1 cellular context compared by ENCODE assay signal in the genomic region with DNA sequence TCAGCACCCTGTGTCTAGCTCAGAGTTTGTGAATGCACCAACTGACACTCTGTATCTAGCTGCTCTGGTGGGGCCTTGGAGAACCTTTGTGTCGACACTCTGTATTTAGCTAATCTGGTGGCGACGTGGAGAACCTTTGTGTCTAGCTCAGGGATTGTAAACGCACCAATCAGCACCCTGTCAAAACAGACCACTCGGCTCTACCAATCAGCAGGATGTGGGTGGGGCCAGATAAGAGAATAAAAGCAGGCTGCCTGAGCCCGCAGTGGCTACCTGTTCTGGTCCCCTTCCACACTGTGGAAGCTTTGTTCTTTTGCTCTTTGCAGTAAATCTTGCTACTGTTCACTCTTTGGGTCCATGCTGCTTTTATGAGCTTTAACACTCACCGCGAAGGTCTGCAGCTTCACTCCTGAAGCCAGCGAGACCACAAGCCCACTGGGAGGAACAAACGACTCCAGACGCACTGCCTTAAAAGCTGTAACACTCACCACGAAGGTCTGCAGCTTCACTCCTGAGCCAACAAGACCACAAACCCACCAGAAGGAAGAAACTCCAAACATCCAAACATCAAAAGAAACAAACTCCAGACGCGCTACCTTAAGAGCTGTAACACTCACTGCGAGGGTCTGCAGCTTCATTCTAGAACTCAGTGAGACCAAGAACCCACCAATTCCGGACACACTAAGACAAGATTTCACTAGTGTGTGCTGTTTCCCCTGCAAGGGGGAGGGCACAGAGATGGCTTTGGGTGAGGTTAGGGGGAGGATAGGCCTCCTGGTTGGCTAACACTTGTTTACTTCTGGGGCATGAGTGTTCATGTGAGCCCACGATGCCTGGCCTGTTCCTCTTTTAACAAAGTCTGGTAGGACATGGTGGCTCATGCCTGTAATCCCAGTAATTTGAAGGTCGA.
TF ChIP-seq lines count a peak whose summit lies in the region.
"Not testable (repeated sequence)": the region's sequence is repeated elsewhere in the genome, so short reads cannot be mapped to it uniquely, and the experiment has no call there.

A gene with protein sequence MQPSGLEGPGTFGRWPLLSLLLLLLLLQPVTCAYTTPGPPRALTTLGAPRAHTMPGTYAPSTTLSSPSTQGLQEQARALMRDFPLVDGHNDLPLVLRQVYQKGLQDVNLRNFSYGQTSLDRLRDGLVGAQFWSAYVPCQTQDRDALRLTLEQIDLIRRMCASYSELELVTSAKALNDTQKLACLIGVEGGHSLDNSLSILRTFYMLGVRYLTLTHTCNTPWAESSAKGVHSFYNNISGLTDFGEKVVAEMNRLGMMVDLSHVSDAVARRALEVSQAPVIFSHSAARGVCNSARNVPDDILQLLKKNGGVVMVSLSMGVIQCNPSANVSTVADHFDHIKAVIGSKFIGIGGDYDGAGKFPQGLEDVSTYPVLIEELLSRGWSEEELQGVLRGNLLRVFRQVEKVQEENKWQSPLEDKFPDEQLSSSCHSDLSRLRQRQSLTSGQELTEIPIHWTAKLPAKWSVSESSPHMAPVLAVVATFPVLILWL (minus strand): TSS at position 706 of the 910 bp plus-strand sequence. CDS start 6,272 bp downstream, outside the sequence.

TF ChIP-seq in HepG2, 621 proteins besides CTCF, POLR2A, EP300 and RAD21 (continued from another document):
- TF ChIP-seq, protein P1, sequence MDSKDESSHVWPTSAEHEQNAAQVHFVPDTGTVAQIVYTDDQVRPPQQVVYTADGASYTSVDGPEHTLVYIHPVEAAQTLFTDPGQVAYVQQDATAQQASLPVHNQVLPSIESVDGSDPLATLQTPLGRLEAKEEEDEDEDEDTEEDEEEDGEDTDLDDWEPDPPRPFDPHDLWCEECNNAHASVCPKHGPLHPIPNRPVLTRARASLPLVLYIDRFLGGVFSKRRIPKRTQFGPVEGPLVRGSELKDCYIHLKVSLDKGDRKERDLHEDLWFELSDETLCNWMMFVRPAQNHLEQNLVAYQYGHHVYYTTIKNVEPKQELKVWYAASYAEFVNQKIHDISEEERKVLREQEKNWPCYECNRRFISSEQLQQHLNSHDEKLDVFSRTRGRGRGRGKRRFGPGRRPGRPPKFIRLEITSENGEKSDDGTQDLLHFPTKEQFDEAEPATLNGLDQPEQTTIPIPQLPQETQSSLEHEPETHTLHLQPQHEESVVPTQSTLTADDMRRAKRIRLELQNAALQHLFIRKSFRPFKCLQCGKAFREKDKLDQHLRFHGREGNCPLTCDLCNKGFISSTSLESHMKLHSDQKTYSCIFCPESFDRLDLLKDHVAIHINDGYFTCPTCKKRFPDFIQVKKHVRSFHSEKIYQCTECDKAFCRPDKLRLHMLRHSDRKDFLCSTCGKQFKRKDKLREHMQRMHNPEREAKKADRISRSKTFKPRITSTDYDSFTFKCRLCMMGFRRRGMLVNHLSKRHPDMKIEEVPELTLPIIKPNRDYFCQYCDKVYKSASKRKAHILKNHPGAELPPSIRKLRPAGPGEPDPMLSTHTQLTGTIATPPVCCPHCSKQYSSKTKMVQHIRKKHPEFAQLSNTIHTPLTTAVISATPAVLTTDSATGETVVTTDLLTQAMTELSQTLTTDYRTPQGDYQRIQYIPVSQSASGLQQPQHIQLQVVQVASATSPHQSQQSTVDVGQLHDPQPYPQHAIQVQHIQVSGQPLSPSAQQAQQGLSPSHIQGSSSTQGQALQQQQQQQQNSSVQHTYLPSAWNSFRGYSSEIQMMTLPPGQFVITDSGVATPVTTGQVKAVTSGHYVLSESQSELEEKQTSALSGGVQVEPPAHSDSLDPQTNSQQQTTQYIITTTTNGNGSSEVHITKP (CRISPR knock-in tag; IDR thresholded peaks at IDR 0.05; ENCODE audit: low read depth): 0 out of 2 replicates have a peak, but pooled peaks have one; percentile 20
- TF ChIP-seq, protein P2, sequence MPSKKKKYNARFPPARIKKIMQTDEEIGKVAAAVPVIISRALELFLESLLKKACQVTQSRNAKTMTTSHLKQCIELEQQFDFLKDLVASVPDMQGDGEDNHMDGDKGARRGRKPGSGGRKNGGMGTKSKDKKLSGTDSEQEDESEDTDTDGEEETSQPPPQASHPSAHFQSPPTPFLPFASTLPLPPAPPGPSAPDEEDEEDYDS (CRISPR knock-in tag; IDR thresholded peaks at IDR 0.05): peak; percentile 84
- TF ChIP-seq, protein P3, sequence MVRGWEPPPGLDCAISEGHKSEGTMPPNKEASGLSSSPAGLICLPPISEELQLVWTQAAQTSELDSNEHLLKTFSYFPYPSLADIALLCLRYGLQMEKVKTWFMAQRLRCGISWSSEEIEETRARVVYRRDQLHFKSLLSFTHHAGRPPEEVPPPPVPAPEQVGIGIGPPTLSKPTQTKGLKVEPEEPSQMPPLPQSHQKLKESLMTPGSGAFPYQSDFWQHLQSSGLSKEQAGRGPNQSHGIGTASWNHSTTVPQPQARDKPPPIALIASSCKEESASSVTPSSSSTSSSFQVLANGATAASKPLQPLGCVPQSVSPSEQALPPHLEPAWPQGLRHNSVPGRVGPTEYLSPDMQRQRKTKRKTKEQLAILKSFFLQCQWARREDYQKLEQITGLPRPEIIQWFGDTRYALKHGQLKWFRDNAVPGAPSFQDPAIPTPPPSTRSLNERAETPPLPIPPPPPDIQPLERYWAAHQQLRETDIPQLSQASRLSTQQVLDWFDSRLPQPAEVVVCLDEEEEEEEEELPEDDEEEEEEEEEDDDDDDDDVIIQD (CRISPR knock-in tag; IDR thresholded peaks at IDR 0.05; ENCODE audit: low read depth): peak; percentile 75; the same call in 1 of the 2 replicates
- TF ChIP-seq, protein P4, sequence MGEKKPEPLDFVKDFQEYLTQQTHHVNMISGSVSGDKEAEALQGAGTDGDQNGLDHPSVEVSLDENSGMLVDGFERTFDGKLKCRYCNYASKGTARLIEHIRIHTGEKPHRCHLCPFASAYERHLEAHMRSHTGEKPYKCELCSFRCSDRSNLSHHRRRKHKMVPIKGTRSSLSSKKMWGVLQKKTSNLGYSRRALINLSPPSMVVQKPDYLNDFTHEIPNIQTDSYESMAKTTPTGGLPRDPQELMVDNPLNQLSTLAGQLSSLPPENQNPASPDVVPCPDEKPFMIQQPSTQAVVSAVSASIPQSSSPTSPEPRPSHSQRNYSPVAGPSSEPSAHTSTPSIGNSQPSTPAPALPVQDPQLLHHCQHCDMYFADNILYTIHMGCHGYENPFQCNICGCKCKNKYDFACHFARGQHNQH (CRISPR knock-in tag; IDR thresholded peaks at IDR 0.05): peak; percentile 63; the same call in 1 of the 2 replicates
- TF ChIP-seq FOXK1 (CRISPR knock-in tag; IDR thresholded peaks at IDR 0.05; ENCODE audit: borderline replicate concordance, low read depth) (peak; percentile 64), SOX5 (CRISPR knock-in tag; IDR thresholded peaks at IDR 0.05; ENCODE audit: borderline replicate concordance) (peak; percentile 15; the same call in 1 of the 2 replicates), ELF3 (CRISPR knock-in tag; IDR thresholded peaks at IDR 0.05) (0 out of 2 replicates have a peak, but pooled peaks have one; percentile 18), ZMYM4 (CRISPR knock-in tag; IDR thresholded peaks at IDR 0.05) (peak; percentile 97), RBFOX2 (IDR thresholded peaks at IDR 0.05; ENCODE audit: low read depth, low read length) (0 out of 2 replicates have a peak, but pooled peaks have one; percentile 28), NCOA2 (CRISPR knock-in tag; IDR thresholded peaks at IDR 0.05) (peak; percentile 14; the same call in 1 of the 2 replicates), TAF1 (CRISPR knock-in tag; IDR thresholded peaks at IDR 0.05) (peak; percentile 39; the same call in 1 of the 2 replicates), RXRB (CRISPR knock-in tag; IDR thresholded peaks at IDR 0.05; ENCODE audit: borderline replicate concordance) (peak; percentile 46; the same call in 1 of the 2 replicates), CREB1 (IDR thresholded peaks at IDR 0.05) (peak; percentile 40; the same call in 1 of the 2 replicates), ARID2 (CRISPR knock-in tag; IDR thresholded peaks at IDR 0.05; ENCODE audit: borderline replicate concordance) (peak; percentile 68; the same call in 1 of the 2 replicates), ZNF224 (CRISPR knock-in tag; IDR thresholded peaks at IDR 0.05) (0 out of 2 replicates have a peak, but pooled peaks have one; percentile 85), ZNF773 (CRISPR knock-in tag; IDR thresholded peaks at IDR 0.05; ENCODE audit: borderline replicate concordance) (0 out of 2 replicates have a peak, but pooled peaks have one; percentile 16), ZNF501 (CRISPR knock-in tag; IDR thresholded peaks at IDR 0.05) (peak; percentile 66)
- TF ChIP-seq, protein P5, sequence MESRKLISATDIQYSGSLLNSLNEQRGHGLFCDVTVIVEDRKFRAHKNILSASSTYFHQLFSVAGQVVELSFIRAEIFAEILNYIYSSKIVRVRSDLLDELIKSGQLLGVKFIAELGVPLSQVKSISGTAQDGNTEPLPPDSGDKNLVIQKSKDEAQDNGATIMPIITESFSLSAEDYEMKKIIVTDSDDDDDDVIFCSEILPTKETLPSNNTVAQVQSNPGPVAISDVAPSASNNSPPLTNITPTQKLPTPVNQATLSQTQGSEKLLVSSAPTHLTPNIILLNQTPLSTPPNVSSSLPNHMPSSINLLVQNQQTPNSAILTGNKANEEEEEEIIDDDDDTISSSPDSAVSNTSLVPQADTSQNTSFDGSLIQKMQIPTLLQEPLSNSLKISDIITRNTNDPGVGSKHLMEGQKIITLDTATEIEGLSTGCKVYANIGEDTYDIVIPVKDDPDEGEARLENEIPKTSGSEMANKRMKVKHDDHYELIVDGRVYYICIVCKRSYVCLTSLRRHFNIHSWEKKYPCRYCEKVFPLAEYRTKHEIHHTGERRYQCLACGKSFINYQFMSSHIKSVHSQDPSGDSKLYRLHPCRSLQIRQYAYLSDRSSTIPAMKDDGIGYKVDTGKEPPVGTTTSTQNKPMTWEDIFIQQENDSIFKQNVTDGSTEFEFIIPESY (CRISPR knock-in tag; IDR thresholded peaks at IDR 0.05): 0 out of 2 replicates have a peak, but pooled peaks have one; percentile 45
- TF ChIP-seq CREB1 (CRISPR knock-in tag; IDR thresholded peaks at IDR 0.05): not testable (repeated sequence)
- TF ChIP-seq, protein P6, sequence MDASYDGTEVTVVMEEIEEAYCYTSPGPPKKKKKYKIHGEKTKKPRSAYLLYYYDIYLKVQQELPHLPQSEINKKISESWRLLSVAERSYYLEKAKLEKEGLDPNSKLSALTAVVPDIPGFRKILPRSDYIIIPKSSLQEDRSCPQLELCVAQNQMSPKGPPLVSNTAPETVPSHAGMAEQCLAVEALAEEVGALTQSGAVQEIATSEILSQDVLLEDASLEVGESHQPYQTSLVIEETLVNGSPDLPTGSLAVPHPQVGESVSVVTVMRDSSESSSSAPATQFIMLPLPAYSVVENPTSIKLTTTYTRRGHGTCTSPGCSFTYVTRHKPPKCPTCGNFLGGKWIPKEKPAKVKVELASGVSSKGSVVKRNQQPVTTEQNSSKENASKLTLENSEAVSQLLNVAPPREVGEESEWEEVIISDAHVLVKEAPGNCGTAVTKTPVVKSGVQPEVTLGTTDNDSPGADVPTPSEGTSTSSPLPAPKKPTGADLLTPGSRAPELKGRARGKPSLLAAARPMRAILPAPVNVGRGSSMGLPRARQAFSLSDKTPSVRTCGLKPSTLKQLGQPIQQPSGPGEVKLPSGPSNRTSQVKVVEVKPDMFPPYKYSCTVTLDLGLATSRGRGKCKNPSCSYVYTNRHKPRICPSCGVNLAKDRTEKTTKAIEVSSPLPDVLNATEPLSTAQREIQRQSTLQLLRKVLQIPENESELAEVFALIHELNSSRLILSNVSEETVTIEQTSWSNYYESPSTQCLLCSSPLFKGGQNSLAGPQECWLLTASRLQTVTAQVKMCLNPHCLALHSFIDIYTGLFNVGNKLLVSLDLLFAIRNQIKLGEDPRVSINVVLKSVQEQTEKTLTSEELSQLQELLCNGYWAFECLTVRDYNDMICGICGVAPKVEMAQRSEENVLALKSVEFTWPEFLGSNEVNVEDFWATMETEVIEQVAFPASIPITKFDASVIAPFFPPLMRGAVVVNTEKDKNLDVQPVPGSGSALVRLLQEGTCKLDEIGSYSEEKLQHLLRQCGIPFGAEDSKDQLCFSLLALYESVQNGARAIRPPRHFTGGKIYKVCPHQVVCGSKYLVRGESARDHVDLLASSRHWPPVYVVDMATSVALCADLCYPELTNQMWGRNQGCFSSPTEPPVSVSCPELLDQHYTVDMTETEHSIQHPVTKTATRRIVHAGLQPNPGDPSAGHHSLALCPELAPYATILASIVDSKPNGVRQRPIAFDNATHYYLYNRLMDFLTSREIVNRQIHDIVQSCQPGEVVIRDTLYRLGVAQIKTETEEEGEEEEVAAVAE (CRISPR knock-in tag; IDR thresholded peaks at IDR 0.05; ENCODE audit: borderline replicate concordance): peak; percentile 95
